ENCODE assay signal across 10 cellular contexts in the genomic region with DNA sequence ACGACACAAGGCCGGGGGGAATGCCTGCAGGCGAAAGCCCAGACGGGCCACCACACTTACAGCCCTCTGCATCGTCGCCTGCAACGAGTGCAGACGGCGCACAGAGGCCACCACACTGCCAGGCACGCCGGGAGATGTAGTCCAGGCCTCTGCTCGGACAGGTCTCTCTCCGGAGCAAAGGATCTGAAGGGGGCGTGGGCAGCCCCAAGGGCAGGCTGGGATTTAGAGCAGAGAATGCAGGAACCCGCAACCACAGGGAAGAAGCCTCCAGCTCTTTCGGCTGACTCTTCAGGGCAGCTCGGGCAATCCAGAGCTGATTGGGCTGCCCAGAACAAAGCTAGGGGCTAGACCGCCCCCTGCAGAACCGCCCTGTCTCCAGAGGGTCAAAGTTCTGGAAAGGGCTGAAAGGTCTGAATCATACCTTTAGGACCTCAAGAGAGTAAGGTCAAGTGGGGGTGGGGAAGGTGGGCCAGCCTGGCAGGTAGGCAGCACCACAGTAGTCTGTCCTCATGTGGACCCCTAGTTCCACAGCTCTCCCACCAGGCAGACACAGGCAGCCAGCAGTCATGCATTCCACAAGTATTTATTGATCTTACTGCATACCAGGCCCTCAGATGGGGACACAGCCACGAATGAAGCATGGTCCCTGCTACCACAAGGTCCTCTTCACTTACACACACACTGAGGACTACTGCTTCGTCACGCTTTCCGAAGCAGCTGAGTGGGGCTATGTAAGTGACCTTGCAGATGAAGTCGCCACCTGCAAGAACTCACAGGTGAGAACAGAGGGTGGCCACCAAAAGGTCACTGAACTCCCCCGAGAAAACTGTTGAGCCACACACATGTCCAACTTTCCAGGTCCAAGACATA. TPM values are rescaled to one million over a fixed set of nuclear protein-coding genes. Genes with fewer than 3 reads are reported as not detected.
DNase-seq lines count a peak whose midpoint lies in the region; ATAC-seq, FAIRE-seq and TF ChIP-seq lines count a peak whose summit lies in the region.
"Had no signal": no experiment of that assay in that cellular context is flagged by ENCODE, and none has a peak within 500 bp of the region (broad histone marks: within the 10 kb centered on the region; RNA-seq: fewer than 3 reads in every experiment).

A gene with protein sequence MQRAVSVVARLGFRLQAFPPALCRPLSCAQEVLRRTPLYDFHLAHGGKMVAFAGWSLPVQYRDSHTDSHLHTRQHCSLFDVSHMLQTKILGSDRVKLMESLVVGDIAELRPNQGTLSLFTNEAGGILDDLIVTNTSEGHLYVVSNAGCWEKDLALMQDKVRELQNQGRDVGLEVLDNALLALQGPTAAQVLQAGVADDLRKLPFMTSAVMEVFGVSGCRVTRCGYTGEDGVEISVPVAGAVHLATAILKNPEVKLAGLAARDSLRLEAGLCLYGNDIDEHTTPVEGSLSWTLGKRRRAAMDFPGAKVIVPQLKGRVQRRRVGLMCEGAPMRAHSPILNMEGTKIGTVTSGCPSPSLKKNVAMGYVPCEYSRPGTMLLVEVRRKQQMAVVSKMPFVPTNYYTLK (minus strand): TSS at position 95 of the 870 bp plus-strand sequence. CDS start 23 bp downstream, at position 72.

- peaks cover 3 to 51% of the 10 kb centered on the region in 2 experiments for H3K4me1 ChIP-seq in HCT116 (ENCODE audit: control insufficient read depth in 1 of 2, insufficient read depth in 2 of 2, low read length in 2 of 2)
- peaks cover 12% of the 10 kb centered on the region for H3K4me1 ChIP-seq in GM12878 (ENCODE audit: control insufficient read depth, insufficient read depth, low read length)
- H3K4me1 ChIP-seq in iPS-20b (ENCODE audit: insufficient read depth, low read length), result peaks cover 6% of the 10 kb centered on the region; the same call in 1 of the 2 replicates

- H3K27me3 ChIP-seq in HCT116 (ENCODE audit: insufficient read depth, low read length) (no peaks in the 10 kb centered on the region), GM12878 (replicated peaks in 1 of 2; ENCODE audit: control insufficient read depth in 2 of 2, insufficient read depth in 2 of 2, low read length in 1 of 2) (no peaks in the 10 kb centered on the region), iPS-20b (ENCODE audit: insufficient read depth, low read length) (no peaks in the 10 kb centered on the region)

- TF ChIP-seq EP300 in GM12878 (IDR thresholded peaks at IDR 0.05; ENCODE audit: borderline replicate concordance in 1 of 2, control insufficient read depth in 1 of 2, low read depth in 2 of 2, low read length in 2 of 2), result no peak

- TF ChIP-seq CTCF in HCT116 (IDR thresholded peaks at IDR 0.05 in 2 of 3, conservative IDR thresholded peaks at IDR 0.05 in 1 of 3; ENCODE audit: borderline replicate concordance in 1 of 3, insufficient read depth in 1 of 3, low read depth in 2 of 3, low read length in 2 of 3), result no peak
- TF ChIP-seq CTCF in GM12878 (IDR thresholded peaks at IDR 0.05 in 2 of 3, conservative IDR thresholded peaks at IDR 0.05 in 1 of 3; ENCODE audit: control insufficient read depth in 2 of 3, extremely low read depth in 1 of 3, insufficient read depth in 1 of 3, low read depth in 3 of 3, low read length in 3 of 3), result no peak
- no peak for TF ChIP-seq CTCF in retinal pigment epithelial cell (conservative IDR thresholded peaks at IDR 0.05; ENCODE audit: low read depth, low read length)

- BruUV-seq in HCT116 (replicated peaks; lab: Mats Ljungman, UMichigan) (no TSS peak), GM12878 (replicated peaks; lab: Mats Ljungman, UMichigan) (no TSS peak)

- FAIRE-seq in GM12878 (lab: Jason Lieb, UNC), result no peak
- FAIRE-seq: GM18507 had no signal

- H3K79me2 ChIP-seq in HCT116 (ENCODE audit: insufficient read depth, low read length) (no peaks in the 10 kb centered on the region), GM12878 (ENCODE audit: control insufficient read depth, insufficient read depth, low read length) (no peaks in the 10 kb centered on the region)

- POLR2A ChIA-PET in HCT116 (lab: Charles Lee) (no interaction called here), GM12878 (lab: Charles Lee) (interaction anchor here (0.5 kb wide), 1 partner anchor 79 kb away, joined by 4 read pairs; no protein-coding TSS in a partner anchor)

- H3K9ac ChIP-seq in HCT116 (ENCODE audit: low read length) (peak within 1 kb of the TSS; percentile 18; the same call in 1 of the 2 replicates), GM12878 (ENCODE audit: control insufficient read depth, insufficient read depth, low read length) (peak within 1 kb of the TSS; percentile 12; the same call in 1 of the 2 replicates), iPS-20b (ENCODE audit: low read depth, low read length) (peak within 1 kb of the TSS; percentile 84)

- H3K9me3 ChIP-seq in HCT116 (ENCODE audit: control insufficient read depth in 1 of 2, insufficient read depth in 1 of 2, low read depth in 1 of 2, low read length in 2 of 2) (no peaks in the 10 kb centered on the region), GM12878 (replicated peaks; ENCODE audit: control insufficient read depth, insufficient read depth, low read length) (no peaks in the 10 kb centered on the region), iPS-20b (ENCODE audit: insufficient read depth, low read depth, low read length) (no peaks in the 10 kb centered on the region)

- TF ChIP-seq POLR2A in HCT116 (IDR thresholded peaks at IDR 0.05; ENCODE audit: borderline replicate concordance, extremely low read depth, insufficient read depth, insufficient read length), result no peak
- no peak for TF ChIP-seq POLR2A in GM12878 (IDR thresholded peaks at IDR 0.05; ENCODE audit: low read depth, low read length)

- DNase-seq in HCT116 (ENCODE audit: low read depth, low spot score) (no peak), GM12878 (ENCODE audit: low read depth, low spot score) (no peak), retinal pigment epithelial cell (ENCODE audit: low read depth) (no peak), NCI-H446 treated with DMSO at 0.1 percent for 48 hours (lab: John Stamatoyannopoulos, UW) (no peak)
- DNase-seq: KBM-7 had no signal

- CTCF ChIA-PET in HCT116 (lab: Charles Lee), result no interaction called here
- CTCF ChIA-PET in GM12878 (lab: Yijun Ruan, JAX), result interaction anchor here (0.8 to 0.9 kb wide), 2 partner anchors 10 to 82 kb away, joined by 3 read pairs; no protein-coding TSS in a partner anchor

- TF ChIP-seq RAD21 in HCT116 (IDR thresholded peaks at IDR 0.05; ENCODE audit: low read depth), result no peak
- no peak for TF ChIP-seq RAD21 in GM12878 (IDR thresholded peaks at IDR 0.05; ENCODE audit: insufficient read depth, low read depth, low read length)

- no peak within 1 kb of the TSS for H2AFZ ChIP-seq in HCT116 (ENCODE audit: low read depth, low read length, poor library complexity, severe bottlenecking)
- no peak within 1 kb of the TSS for H2AFZ ChIP-seq in GM12878 (ENCODE audit: control insufficient read depth, low read depth, low read length)

- in situ Hi-C loops in GM12878 (cut with MboI), result no loop called here

- SMC1A ChIA-PET in GM12878 (lab: Charles Lee; ENCODE audit: uncharacterized antibody, unreplicated experiment), result no interaction called here

- H4K20me1 ChIP-seq in HCT116 (ENCODE audit: insufficient read depth) (no peaks in the 10 kb centered on the region), GM12878 (ENCODE audit: control insufficient read depth, insufficient read depth) (no peaks in the 10 kb centered on the region)

- peak within 1 kb of the TSS; percentile 48 for H3K4me2 ChIP-seq in HCT116 (ENCODE audit: low read length)
- H3K4me2 ChIP-seq in GM12878 (ENCODE audit: control insufficient read depth, insufficient read depth), result peak within 1 kb of the TSS; percentile 54

- ATAC-seq in HCT116 (no peak), GM12878 (no peak), GM18511 (IDR thresholded peaks at IDR 0.05; ENCODE audit: unreplicated experiment) (no peak), HG03108 (IDR thresholded peaks at IDR 0.05; ENCODE audit: unreplicated experiment) (no peak), GM21723 (IDR thresholded peaks at IDR 0.05; ENCODE audit: unreplicated experiment) (no peak)

- RAD21 ChIA-PET in HCT116 (lab: Charles Lee; ENCODE audit: low non-redundant PET in 1 of 2, low total read pairs in 2 of 2, uncharacterized antibody in 2 of 2, unreplicated experiment in 2 of 2) (no interaction called here), GM12878 (lab: Charles Lee; ENCODE audit: unreplicated experiment) (no interaction called here)

- 79% methylated on average over 23 of the region's 25 CpGs for WGBS in GM12878 (ENCODE audit: insufficient coverage, insufficient replicate concordance, low lambda C conversion rate, missing lambda C conversion rate)

- intact Hi-C loops in HCT116 (cut with micrococcal nuclease), result no loop called here
- intact Hi-C loops in GM12878 (cut with micrococcal nuclease; ENCODE audit: unreplicated experiment), result no loop called here

- H3K27ac ChIP-seq in HCT116 (ENCODE audit: low read depth, low read length), result peak within 1 kb of the TSS; percentile 25; the same call in 1 of the 2 replicates
- H3K27ac ChIP-seq in GM12878 (ENCODE audit: control insufficient read depth, insufficient read depth), result peak within 1 kb of the TSS; percentile 31
- H3K27ac ChIP-seq in iPS-20b (ENCODE audit: low read length), result peak within 1 kb of the TSS; percentile 63

- no peak within 1 kb of the TSS for H3K4me3 ChIP-seq in HCT116 (replicated peaks in 1 of 2; ENCODE audit: low read depth in 1 of 2, low read length in 2 of 2)
- no peak within 1 kb of the TSS; the same call in 1 of the 2 replicates for H3K4me3 ChIP-seq in GM12878
- H3K4me3 ChIP-seq in iPS-20b (ENCODE audit: low read length), result peak within 1 kb of the TSS; percentile 92
- H3K4me3 ChIP-seq in retinal pigment epithelial cell (ENCODE audit: low read length), result peak within 1 kb of the TSS; percentile 56

- no peaks in the 10 kb centered on the region for H3K9me2 ChIP-seq in HCT116 (ENCODE audit: insufficient read depth)

- H3K36me3 ChIP-seq in HCT116 (ENCODE audit: control insufficient read depth in 1 of 2, insufficient read depth in 2 of 2, low read length in 2 of 2) (peaks cover 0 to 2% of the 10 kb centered on the region in 2 experiments; a peak in 1 of 4 replicates), GM12878 (ENCODE audit: control insufficient read depth in 2 of 2, insufficient read depth in 2 of 2, low read length in 1 of 2) (peaks cover 0 to under 1% of the 10 kb centered on the region in 2 experiments; a peak in 2 of 4 replicates), iPS-20b (ENCODE audit: insufficient read depth, low read depth, low read length) (0 out of 2 replicates have a peak, but pooled peaks cover 4% of the 10 kb centered on the region)

RNA-seq across cellular contexts. Expression of the gene that starts here (rescaled TPM):
- total RNA-seq in HCT116 (2021; ENCODE audit: unreplicated experiment) (4.8 TPM), GM12878 (2014; rRNA removed) (0.45 and 0.54 TPM in 2 replicates), GM12878 (2014; rRNA removed; fragmentation: Illumina TruSeq; extraction: Trizol) (0.41 and 0.76 TPM in 2 replicates), GM12878 (2021) (2.4 and 3.8 TPM in 2 replicates)
- polyA plus RNA-seq in HCT116 (2012), result 7.7 and 8.2 TPM in 2 replicates
- total RNA-seq in GM12878 (2013; cell fraction: nucleolus; rRNA removed), result 4.6 and 5.3 TPM in 2 replicates
- polyA plus RNA-seq in GM12878 (2011; ENCODE audit: low read depth), result 8.1 TPM
- polyA plus RNA-seq in GM12878 (2011; rRNA removed) (4.5 and 7.2 TPM in 2 replicates), GM12878 (2014; fragmentation: Illumina TruSeq; extraction: Trizol) (3.3 and 4.6 TPM in 2 replicates), GM12878 (2014; fragmentation: Nextera tagmentation; extraction: Ambion mirVana) (1 to 10 TPM; 1.0 to 4.6 TPM), GM12878 (2014; rRNA removed) (2.4 and 3.6 TPM in 2 replicates), GM12878 (2016; fragmentation: Nextera tagmentation; extraction: Ambion mirVana) (1 to 10 TPM; 1.6 to 2.8 TPM)
- 3.0 and 4.0 TPM in 2 replicates for polyA plus RNA-seq in GM12878 (2011; cell fraction: cytosol; rRNA removed)
- 75.3 and 115 TPM in 2 replicates for polyA plus RNA-seq in GM12878 (2011; cell fraction: nucleus; rRNA removed)
- 8.2 and 8.3 TPM in 2 replicates for polyA plus RNA-seq in GM12878 (2012)
- 2.2 and 2.6 TPM in 2 replicates for polyA minus RNA-seq in GM12878 (2011; rRNA and poly(A)+ RNA removed)
- polyA minus RNA-seq in GM12878 (2011; cell fraction: cytosol; rRNA and poly(A)+ RNA removed), result not detected in 2 replicates
- 4.2 and 5.4 TPM in 2 replicates for polyA minus RNA-seq in GM12878 (2011; cell fraction: nucleus; rRNA and poly(A)+ RNA removed)

Comparison
In these comparisons a context has a peak if more than half of its experiments do, and no peak if none do; other contexts are left out.
1. H3K4me3 ChIP-seq: peak in iPS-20b (single experiment) and retinal pigment epithelial cell (single experiment); none in HCT116 (0 of 2) and GM12878 (single experiment).
2. H3K9ac ChIP-seq: peak in every context shown above with its lines; median percentile 84 in iPS-20b; 18 in HCT116; 12 in GM12878.
3. Peak in every context shown above with its lines, with median percentiles within 50 percentile points of each other: H3K27ac ChIP-seq.